1 cellular context compared by ENCODE assay signal in the genomic region with DNA sequence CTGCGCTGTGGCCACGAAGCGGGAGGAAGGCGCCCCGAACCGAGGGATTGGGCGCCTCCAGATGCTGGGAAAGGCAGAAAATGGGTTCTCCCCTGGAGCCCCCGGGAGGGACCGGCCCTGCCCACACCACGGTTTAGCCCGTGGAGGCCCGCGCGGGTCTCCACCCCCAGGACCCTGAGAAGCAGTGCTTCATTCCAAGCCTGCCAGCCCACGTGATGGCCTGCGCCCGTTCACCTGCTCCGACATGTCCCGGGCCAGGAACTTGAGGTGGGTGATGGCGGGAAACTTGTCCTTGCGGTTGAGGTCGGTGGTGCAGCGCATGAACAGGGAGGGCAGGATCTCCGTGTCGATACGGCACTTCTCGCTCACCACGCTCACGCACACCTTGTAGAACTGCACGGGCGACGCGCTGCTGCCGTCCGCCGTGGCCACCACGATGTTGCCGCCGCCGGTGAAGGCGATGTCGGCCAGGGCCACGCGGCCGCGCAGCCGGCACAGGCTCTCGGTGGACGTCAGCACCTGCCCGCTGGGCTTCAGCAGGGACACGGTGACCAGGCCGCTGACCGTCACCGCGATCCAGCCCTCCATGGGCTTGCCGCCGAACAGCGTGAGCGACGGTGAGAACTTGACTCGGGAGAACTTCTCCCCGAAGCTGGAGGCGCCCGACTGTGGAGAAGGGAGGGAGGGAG.
TF ChIP-seq lines count a peak whose summit lies in the region.

No MANE protein-coding gene starts in this region.

TF ChIP-seq in K562, 482 proteins besides CTCF, POLR2A, EP300 and RAD21:
- TF ChIP-seq ZBTB33 (CRISPR knock-in tag; IDR thresholded peaks at IDR 0.05) = peak; percentile 79
- no peak for TF ChIP-seq STAT6 (CRISPR knock-in tag; IDR thresholded peaks at IDR 0.05)
- TF ChIP-seq RBFOX2 (IDR thresholded peaks at IDR 0.05; ENCODE audit: low read depth, low read length) = 0 out of 2 replicates have a peak, but pooled peaks have one; percentile 35
- TF ChIP-seq POLR2G (IDR thresholded peaks at IDR 0.05; ENCODE audit: low read depth, low read length) = peak; percentile 41; the same call in 1 of the 2 replicates
- no peak for TF ChIP-seq ZNF282 (CRISPR knock-in tag; IDR thresholded peaks at IDR 0.05)
- TF ChIP-seq CCNT2 (IDR thresholded peaks at IDR 0.05; ENCODE audit: borderline replicate concordance, extremely low read depth, insufficient read length, low read depth, low read length) = peak; percentile 13
